In the genomic region with DNA sequence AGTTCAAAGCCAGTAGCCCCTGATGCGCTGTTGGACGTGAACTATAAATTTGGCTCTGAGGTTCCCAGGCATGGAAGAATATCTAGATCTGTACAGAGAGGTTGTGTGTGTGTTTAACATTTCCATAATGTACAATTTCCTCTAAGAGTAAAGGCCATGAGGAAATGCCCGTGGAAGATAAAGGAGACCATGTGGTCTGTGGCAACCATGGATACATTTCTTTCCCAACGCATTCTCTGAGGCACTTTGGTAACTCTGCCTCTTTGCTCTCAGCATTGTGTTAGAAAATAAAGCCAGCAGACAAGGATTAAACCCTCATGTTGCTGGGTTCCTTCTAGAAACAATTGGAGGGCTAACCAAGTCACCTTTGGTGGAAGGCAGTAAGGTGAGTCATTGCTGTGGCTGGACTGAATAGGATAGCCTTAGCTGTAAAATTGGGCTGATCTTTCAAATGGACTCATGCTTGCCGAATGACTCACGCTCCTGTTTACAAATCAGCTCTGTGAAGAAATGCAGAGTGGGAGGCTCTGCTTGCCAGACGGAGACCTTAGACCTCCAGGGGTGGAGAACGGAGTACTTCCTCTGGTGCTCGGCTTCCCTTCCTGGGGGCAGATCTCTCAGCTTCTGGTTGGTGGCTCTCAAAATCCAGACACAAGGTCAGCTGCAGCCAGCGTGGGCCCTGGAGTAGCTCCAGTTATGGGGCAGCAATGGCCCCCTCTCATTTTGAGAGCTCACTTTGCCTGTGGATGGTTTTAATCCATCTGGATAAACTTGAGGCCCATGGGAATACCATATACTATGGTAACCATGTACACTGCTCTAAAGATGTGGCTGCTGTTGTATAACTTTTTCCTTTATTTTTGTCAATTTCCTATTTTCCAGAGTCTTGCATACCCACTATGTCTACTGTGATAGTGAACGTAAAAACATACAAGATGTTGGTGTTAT, we compare ENCODE assay signal across 8 cellular contexts.
A peak's percentile ranks its signal among the peaks of the same experiment; 100 is the strongest.
DNase-seq lines count a peak whose midpoint lies in the region; ATAC-seq lines count a peak whose summit lies in the region.

No MANE protein-coding gene starts in this region.

- peak; percentile 98 for DNase-seq in H4 (ENCODE audit: low spot score)
- peak; percentile 91 to 96 for DNase-seq in SW 1271 (lab: John Stamatoyannopoulos, UW)
- DNase-seq in glomerular endothelial cell (ENCODE audit: extremely low read depth, low read depth, low spot score) = peak; percentile 96
- DNase-seq in skeletal muscle cell (ENCODE audit: low read depth) = peak; percentile 99
- no peak for DNase-seq in superior temporal gyrus (ENCODE audit: extremely low spot score)
- no peak for DNase-seq in cerebellar cortex (ENCODE audit: low spot score)
- no peak for DNase-seq in activated naive CD4-positive, alpha-beta T cell (lab: John Stamatoyannopoulos, UW)

- no peak overlapping the region for H3K4me3 ChIP-seq in skeletal muscle cell (ENCODE audit: low read depth, low read length)

- no peak for ATAC-seq in GM19395 (IDR thresholded peaks at IDR 0.05; ENCODE audit: unreplicated experiment)

Comparison
In these comparisons a context has a peak if more than half of its experiments do, and no peak if none do; other contexts are left out.
1. DNase-seq: peak in H4 (single experiment), SW 1271 (2 of 2), glomerular endothelial cell (single experiment) and skeletal muscle cell (single experiment); none in superior temporal gyrus (single experiment), cerebellar cortex (single experiment) and activated naive CD4-positive, alpha-beta T cell (0 of 4).